In the genomic region with DNA sequence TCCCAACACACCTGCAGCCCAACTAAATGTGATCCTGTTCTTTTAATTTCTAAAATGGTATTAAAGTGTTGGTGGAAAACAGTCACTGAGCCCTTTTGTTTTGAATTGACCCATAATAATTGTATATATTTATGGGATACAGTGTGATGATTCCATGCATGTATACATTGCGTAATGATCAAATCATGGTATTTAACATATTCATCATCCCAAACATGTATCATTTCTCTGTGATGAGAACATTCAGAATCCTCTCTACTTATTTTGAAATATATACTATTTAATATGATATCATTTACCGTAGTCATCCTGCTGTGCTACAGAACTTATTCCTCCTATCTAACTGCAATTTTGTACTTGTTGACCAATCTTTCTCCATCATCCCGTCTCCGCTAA, we compare ENCODE assay signal across 32 cellular contexts.
"Had no signal": no experiment of that assay in that cellular context is flagged by ENCODE, and none has a peak within 500 bp of the region (broad histone marks: within the 10 kb centered on the region; RNA-seq: fewer than 3 reads in every experiment).

No MANE protein-coding gene starts in this region.

- ATAC-seq: naive thymus-derived CD8-positive, alpha-beta T cell; natural killer cell treated with Interleukin-12 subunit alpha and Interleukin-12 subunit beta and Interleukin-15 and Interleukin-18, amount 100 ng/mL, for 72 hours; psoas muscle; right cardiac atrium; sciatic nerve; stimulated activated memory B cell treated with anti-CD40 and anti-IgM and Interleukin-4, amounts not matched to agents 10 μg/mL and 1 μg/mL and 100 μg/mL, for 72 hours; stimulated activated naive CD8-positive, alpha-beta T cell treated with anti-CD3 and anti-CD28 coated beads, Interleukin-15, amount 100 ng/mL, for 72 hours; stimulated activated naive CD8-positive, alpha-beta T cell treated with anti-CD3 and anti-CD28 coated beads, Interleukin-15, Interleukin-2, amounts not matched to agents 100 U/mL and 50 U/mL, for 24 hours; upper lobe of right lung had no signal

- H3K27me3 Mint-ChIP-seq: progenitor cell of endocrine pancreas, type B pancreatic cell had no signal

- H3K36me3 Mint-ChIP-seq: naive thymus-derived CD8-positive, alpha-beta T cell; natural killer cell treated with Interleukin-12 subunit alpha and Interleukin-12 subunit beta and Interleukin-15 and Interleukin-18, amount 100 ng/mL, for 72 hours; stimulated activated memory B cell treated with anti-CD40 and anti-IgM and Interleukin-4, amounts not matched to agents 10 μg/mL and 1 μg/mL and 100 μg/mL, for 72 hours; type B pancreatic cell had no signal

- H3K4me3 Mint-ChIP-seq: naive thymus-derived CD8-positive, alpha-beta T cell; natural killer cell treated with Interleukin-12 subunit alpha and Interleukin-12 subunit beta and Interleukin-15 and Interleukin-18, amount 100 ng/mL, for 72 hours; nephron progenitor cell; neural crest cell; stimulated activated memory B cell treated with anti-CD40 and anti-IgM and Interleukin-4, amounts not matched to agents 10 μg/mL and 1 μg/mL and 100 μg/mL, for 72 hours; stimulated activated naive CD8-positive, alpha-beta T cell treated with anti-CD3 and anti-CD28 coated beads, Interleukin-15, amount 100 ng/mL, for 72 hours; type B pancreatic cell had no signal

- H3K79me2 ChIP-seq: parathyroid adenoma had no signal

- H3K27ac ChIP-seq: ovary, parathyroid adenoma, psoas muscle, skin epidermis, spleen, suprapubic skin, testis, tibial artery, transverse colon, upper lobe of right lung, uterus had no signal

- H3K9me3 ChIP-seq: ovary, psoas muscle, spleen, suprapubic skin, testis, tibial artery, transverse colon, upper lobe of right lung, uterus had no signal

- H3K4me3 ChIP-seq: ovary, psoas muscle, skin epidermis, smooth muscle cell, spleen, suprapubic skin, testis, tibial artery, transverse colon, upper lobe of right lung, uterus had no signal

- H3K27ac Mint-ChIP-seq: naive thymus-derived CD8-positive, alpha-beta T cell; natural killer cell treated with Interleukin-12 subunit alpha and Interleukin-12 subunit beta and Interleukin-15 and Interleukin-18, amount 100 ng/mL, for 72 hours; nephron progenitor cell; progenitor cell of endocrine pancreas; stimulated activated memory B cell treated with anti-CD40 and anti-IgM and Interleukin-4, amounts not matched to agents 10 μg/mL and 1 μg/mL and 100 μg/mL, for 72 hours; stimulated activated naive CD8-positive, alpha-beta T cell treated with anti-CD3 and anti-CD28 coated beads, Interleukin-15, amount 100 ng/mL, for 72 hours; type B pancreatic cell had no signal

- H3K4me1 ChIP-seq: parathyroid adenoma, psoas muscle, spleen, suprapubic skin, testis, transverse colon, upper lobe of right lung, uterus had no signal

- H2AFZ ChIP-seq: parathyroid adenoma had no signal

- H3K9ac ChIP-seq: parathyroid adenoma had no signal

- H3K4me1 Mint-ChIP-seq: naive thymus-derived CD8-positive, alpha-beta T cell; nephron progenitor cell; neural crest cell; stimulated activated memory B cell treated with anti-CD40 and anti-IgM and Interleukin-4, amounts not matched to agents 10 μg/mL and 1 μg/mL and 100 μg/mL, for 72 hours; stimulated activated naive CD8-positive, alpha-beta T cell treated with anti-CD3 and anti-CD28 coated beads, Interleukin-15, amount 100 ng/mL, for 72 hours had no signal

- DNase-seq: naive thymus-derived CD8-positive, alpha-beta T cell; nephron progenitor cell; occipital lobe; ovary; posterior cingulate gyrus; psoas muscle; right cardiac atrium; spleen; stimulated activated CD4-positive, alpha-beta T cell treated with anti-CD3 and anti-CD28 coated beads, Interleukin-12 subunit alpha, Interleukin-12 subunit beta, amount 100 ng/mL, for 4 hours; stimulated activated CD4-positive, alpha-beta T cell treated with anti-CD3 and anti-CD28 coated beads, Interleukin-1b, Interleukin-23, amount 100 ng/mL, for 48 hours; stimulated activated CD4-positive, alpha-beta T cell treated with anti-CD3 and anti-CD28 coated beads, Interleukin-4, amount 100 ng/mL, for 1 hour; stimulated activated CD4-positive, alpha-beta T cell treated with anti-CD3 and anti-CD28 coated beads, Interleukin-4, amount 100 ng/mL, for 4 hours; stimulated activated CD8-positive, alpha-beta memory T cell treated with anti-CD3 and anti-CD28 coated beads, Interleukin-4, amount 100 ng/mL, for 48 hours; stimulated activated naive CD4-positive, alpha-beta T cell; stimulated activated naive CD8-positive, alpha-beta T cell treated with anti-CD3 and anti-CD28 coated beads, Interleukin-15, amount 100 ng/mL, for 72 hours; stimulated activated naive CD8-positive, alpha-beta T cell treated with anti-CD3 and anti-CD28 coated beads, Interleukin-15, Interleukin-2, amounts not matched to agents 100 U/mL and 50 U/mL, for 24 hours; substantia nigra; testis; tibial artery; transverse colon; upper lobe of right lung; uterus had no signal

- H3K9me3 Mint-ChIP-seq: naive thymus-derived CD8-positive, alpha-beta T cell; natural killer cell treated with Interleukin-12 subunit alpha and Interleukin-12 subunit beta and Interleukin-15 and Interleukin-18, amount 100 ng/mL, for 72 hours; nephron progenitor cell; neural crest cell; stimulated activated naive CD8-positive, alpha-beta T cell treated with anti-CD3 and anti-CD28 coated beads, Interleukin-15, amount 100 ng/mL, for 72 hours; type B pancreatic cell had no signal

- H3K36me3 ChIP-seq: ovary, spleen, suprapubic skin, tibial artery, transverse colon, upper lobe of right lung, uterus had no signal

- H3K27me3 ChIP-seq: ovary, suprapubic skin, testis, tibial artery, upper lobe of right lung, uterus had no signal

- H3K4me2 ChIP-seq: smooth muscle cell had no signal
